ENCODE assay signal across 10 cellular contexts in the genomic region with DNA sequence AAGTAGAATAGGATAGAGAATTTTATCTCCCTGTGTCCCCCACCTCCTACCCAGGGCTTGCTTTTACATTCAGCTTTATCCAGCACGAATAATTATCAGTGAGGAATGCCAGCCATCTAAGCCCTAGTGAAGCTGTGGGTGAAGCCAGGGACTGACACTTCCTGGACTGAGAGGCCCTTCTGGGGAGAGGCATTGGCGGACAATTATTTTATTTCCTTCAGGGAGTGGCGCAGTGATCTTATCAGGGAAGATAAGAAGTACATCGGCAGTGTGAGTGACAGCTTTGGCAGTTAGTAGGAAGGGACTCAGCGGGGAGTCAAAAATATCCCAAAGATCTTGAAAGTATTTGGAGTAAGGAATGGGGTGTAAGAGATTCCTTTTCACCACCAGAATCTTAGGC. TPM values are rescaled to one million over a fixed set of nuclear protein-coding genes. Genes with fewer than 3 reads are reported as not detected.
A peak's percentile ranks its signal among the peaks of the same experiment; 100 is the strongest.
DNase-seq lines count a peak whose midpoint lies in the region; ATAC-seq and TF ChIP-seq lines count a peak whose summit lies in the region.
"Had no signal": no experiment of that assay in that cellular context is flagged by ENCODE, and none has a peak within 500 bp of the region (broad histone marks: within the 10 kb centered on the region; RNA-seq: fewer than 3 reads in every experiment).

No MANE protein-coding gene starts in this region.

- H3K4me2 ChIP-seq in osteoblast (ENCODE audit: insufficient read depth, low read length): peak overlapping the region; percentile 74

- H3K4me3 ChIP-seq in osteoblast (ENCODE audit: insufficient read depth, low read length): no peak overlapping the region
- H3K4me3 ChIP-seq in vagina: no peak overlapping the region

- peaks cover 3% of the 10 kb centered on the region for H3K36me3 Mint-ChIP-seq in activated naive CD4-positive, alpha-beta T cell treated with anti-CD3 and anti-CD28 coated beads, Interleukin-2, amount 10 ng/mL, durations not matched to agents 7 days and 5 days

- no peaks in the 10 kb centered on the region for H4K20me1 ChIP-seq in osteoblast (ENCODE audit: insufficient read depth, low read length)

- peak overlapping the region; percentile 89 for H2AFZ ChIP-seq in osteoblast (ENCODE audit: low read length)

- H3K9me3 Mint-ChIP-seq in activated naive CD4-positive, alpha-beta T cell treated with anti-CD3 and anti-CD28 coated beads, Interleukin-2, amount 10 ng/mL, durations not matched to agents 7 days and 5 days: no peaks in the 10 kb centered on the region

- no peak for TF ChIP-seq CTCF in foreskin keratinocyte (conservative IDR thresholded peaks at IDR 0.05)
- TF ChIP-seq CTCF in osteoblast (IDR thresholded peaks at IDR 0.05; ENCODE audit: extremely low read depth, low read depth, low read length): no peak
- TF ChIP-seq CTCF in vagina (IDR thresholded peaks at IDR 0.05): no peak

- no peaks in the 10 kb centered on the region for H3K4me1 Mint-ChIP-seq in activated naive CD4-positive, alpha-beta T cell treated with anti-CD3 and anti-CD28 coated beads, Interleukin-2, amount 10 ng/mL, durations not matched to agents 7 days and 5 days

- DNase-seq in GDM1 (lab: John Stamatoyannopoulos, UW) (peak; percentile 17), UCSD-AML1 (lab: John Stamatoyannopoulos, UW; ENCODE audit: unreplicated experiment) (peak; percentile 34), foreskin keratinocyte (no peak), osteoblast (ENCODE audit: insufficient read length, low spot score, missing footprints) (no peak), vagina (ENCODE audit: extremely low spot score in 2 of 2) (no peak), NCI-H1092 treated with DMSO at 0.1 percent for 48 hours (lab: John Stamatoyannopoulos, UW) (no peak)
- no peak for DNase-seq in stimulated activated naive CD4-positive, alpha-beta T cell (lab: John Stamatoyannopoulos, UW)
- no peak for DNase-seq in activated naive CD4-positive, alpha-beta T cell treated with anti-CD3 and anti-CD28 coated beads, Interleukin-2, amount 10 ng/mL, durations not matched to agents 7 days and 5 days

- H3K4me3 Mint-ChIP-seq in activated naive CD4-positive, alpha-beta T cell treated with anti-CD3 and anti-CD28 coated beads, Interleukin-2, amount 10 ng/mL, durations not matched to agents 7 days and 5 days: no peak overlapping the region

- peak; percentile 23 for ATAC-seq in foreskin keratinocyte
- ATAC-seq: activated CD4-positive, CD25-positive, alpha-beta regulatory T cell treated with anti-CD3 and anti-CD28 coated beads, Interleukin-2, amount 50 U/mL, for 24 hours had no signal

- H3K4me1 ChIP-seq in foreskin keratinocyte: no peaks in the 10 kb centered on the region
- H3K4me1 ChIP-seq in osteoblast (ENCODE audit: insufficient read depth, low read length): peaks cover 9% of the 10 kb centered on the region
- no peaks in the 10 kb centered on the region for H3K4me1 ChIP-seq in vagina

- H3K27ac ChIP-seq in foreskin keratinocyte: no peak overlapping the region
- peak overlapping the region; percentile 77 for H3K27ac ChIP-seq in osteoblast (ENCODE audit: low read depth, low read length)
- no peak overlapping the region for H3K27ac ChIP-seq in vagina
- H3K27ac ChIP-seq: neutrophil had no signal

- no peaks in the 10 kb centered on the region for H3K27me3 ChIP-seq in foreskin keratinocyte
- no peaks in the 10 kb centered on the region for H3K27me3 ChIP-seq in osteoblast (ENCODE audit: insufficient read depth, low read length)
- no peaks in the 10 kb centered on the region for H3K27me3 ChIP-seq in vagina
- H3K27me3 ChIP-seq: neutrophil had no signal

- no peak overlapping the region for H3K27ac Mint-ChIP-seq in activated naive CD4-positive, alpha-beta T cell treated with anti-CD3 and anti-CD28 coated beads, Interleukin-2, amount 10 ng/mL, durations not matched to agents 7 days and 5 days

- TF ChIP-seq POLR2A in vagina (IDR thresholded peaks at IDR 0.05): no peak

- H3K79me2 ChIP-seq in osteoblast (ENCODE audit: insufficient read depth, low read length): no peaks in the 10 kb centered on the region

- CTCF ChIA-PET in activated naive CD4-positive, alpha-beta T cell treated with anti-CD3 and anti-CD28 coated beads, Interleukin-2, amount 10 ng/mL, durations not matched to agents 7 days and 5 days (lab: Charles Lee): interaction anchor here (0.6 to 3.0 kb wide), 15 partner anchors 9 to 1118 kb away, joined by 3 to 22 read pairs (median 7); no protein-coding TSS in a partner anchor

- peaks cover 2% of the 10 kb centered on the region for H3K27me3 Mint-ChIP-seq in activated naive CD4-positive, alpha-beta T cell treated with anti-CD3 and anti-CD28 coated beads, Interleukin-2, amount 10 ng/mL, durations not matched to agents 7 days and 5 days

- H3K36me3 ChIP-seq in osteoblast (ENCODE audit: insufficient read depth, low read length) (no peaks in the 10 kb centered on the region), vagina (no peaks in the 10 kb centered on the region)
- H3K36me3 ChIP-seq: neutrophil had no signal

- intact Hi-C loops in vagina (cut with DNase I): no loop called here

- no peaks in the 10 kb centered on the region for H3K9me3 ChIP-seq in osteoblast (ENCODE audit: low read depth, low read length)
- H3K9me3 ChIP-seq in vagina: no peaks in the 10 kb centered on the region
- H3K9me3 ChIP-seq: neutrophil had no signal

RNA-seq across cellular contexts. Expression of gene RPS23, which starts 34.9 kb away (rescaled TPM):
- total RNA-seq in foreskin keratinocyte (2,431 and 2,547 TPM in 2 replicates), osteoblast (2,597 and 2,636 TPM in 2 replicates), vagina (2,334 TPM)
- 3,812 and 3,933 TPM in 2 replicates for polyA plus RNA-seq in foreskin keratinocyte

Comparison
In these comparisons a context has a peak if more than half of its experiments do, and no peak if none do; other contexts are left out.
1. DNase-seq: peak in GDM1 (single experiment) and UCSD-AML1 (single experiment); none in foreskin keratinocyte (0 of 2), osteoblast (single experiment), vagina (0 of 2), stimulated activated naive CD4-positive, alpha-beta T cell (0 of 6), NCI-H1092 treated with DMSO at 0.1 percent for 48 hours (single experiment) and activated naive CD4-positive, alpha-beta T cell treated with anti-CD3 and anti-CD28 coated beads, Interleukin-2, amount 10 ng/mL, durations not matched to agents 7 days and 5 days (single experiment).